1 cellular context compared by ENCODE assay signal in the genomic region with DNA sequence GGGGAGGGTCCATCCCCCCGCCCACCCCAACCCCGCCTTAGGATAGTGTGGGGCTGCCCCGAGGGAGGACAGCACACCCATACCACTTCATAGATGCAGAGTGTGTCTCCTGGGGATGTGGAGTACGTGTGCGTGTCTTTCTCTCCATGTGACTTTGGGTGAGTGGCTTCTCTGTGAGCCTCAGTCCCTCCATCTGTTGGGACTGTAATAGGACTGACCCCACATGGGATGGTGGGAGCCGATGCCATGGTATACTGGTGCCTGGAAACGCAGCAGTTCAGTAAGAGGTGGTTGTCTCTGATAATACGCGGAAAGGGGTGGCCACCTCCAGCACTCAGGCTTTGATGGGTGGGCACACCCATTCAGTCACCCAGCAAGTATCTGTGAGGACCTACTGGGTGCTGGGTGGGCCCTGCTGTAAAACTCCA.
TF ChIP-seq lines count a peak whose summit lies in the region.

No MANE protein-coding gene starts in this region.

TF ChIP-seq in K562, 482 proteins besides CTCF, POLR2A, EP300 and RAD21:
- no peak for TF ChIP-seq SAP30 (IDR thresholded peaks at IDR 0.05; ENCODE audit: borderline replicate concordance, insufficient read depth, low read depth, low read length, poor library complexity, severe bottlenecking)
- TF ChIP-seq ZKSCAN1 (IDR thresholded peaks at IDR 0.05; ENCODE audit: low read depth, low read length), result peak; percentile 96
- TF ChIP-seq ZNF282 (CRISPR knock-in tag; IDR thresholded peaks at IDR 0.05), result 0 out of 2 replicates have a peak, but pooled peaks have one; percentile 43
- TF ChIP-seq ZC3H4 (CRISPR knock-in tag; IDR thresholded peaks at IDR 0.05; ENCODE audit: borderline replicate concordance), result peak; percentile 77; the same call in 1 of the 2 replicates
- TF ChIP-seq FOXA3 (CRISPR knock-in tag; conservative IDR thresholded peaks at IDR 0.05 in 1 of 2, IDR thresholded peaks at IDR 0.05 in 1 of 2), result no peak
- no peak for TF ChIP-seq GMEB1 (CRISPR knock-in tag; IDR thresholded peaks at IDR 0.05)
- no peak for TF ChIP-seq GABPB1 (CRISPR knock-in tag; IDR thresholded peaks at IDR 0.05)
- 0 out of 2 replicates have a peak, but pooled peaks have one; percentile 17 for TF ChIP-seq ZNF232 (CRISPR knock-in tag; IDR thresholded peaks at IDR 0.05)
- TF ChIP-seq MED1 (CRISPR knock-in tag; IDR thresholded peaks at IDR 0.05; ENCODE audit: borderline replicate concordance), result 0 out of 2 replicates have a peak, but pooled peaks have one; percentile 72
- TF ChIP-seq STAG1 (CRISPR knock-in tag; IDR thresholded peaks at IDR 0.05; ENCODE audit: borderline replicate concordance), result 0 out of 2 replicates have a peak, but pooled peaks have one; percentile 8
- 0 out of 2 replicates have a peak, but pooled peaks have one; percentile 10 for TF ChIP-seq ZNF511 (CRISPR knock-in tag; IDR thresholded peaks at IDR 0.05)
